In genomic region chr16:46828943-46829342, GRCh38 we compare ENCODE assay signal across 11 cellular contexts. TPM values are rescaled to one million over a fixed set of nuclear protein-coding genes. Genes with fewer than 3 reads are reported as not detected.
DNase-seq lines count a peak whose midpoint lies in the region; ATAC-seq and TF ChIP-seq lines count a peak whose summit lies in the region.
"Had no signal": no experiment of that assay in that cellular context is flagged by ENCODE, and none has a peak within 500 bp of the region (broad histone marks: within the 10 kb centered on the region; RNA-seq: fewer than 3 reads in every experiment).

No MANE protein-coding gene starts in this region.

- H3K4me3 ChIP-seq in RWPE2 (ENCODE audit: severe bottlenecking): peak overlapping the region; percentile 75
- H3K4me3 ChIP-seq in epithelial cell of proximal tubule (ENCODE audit: low read depth, low read length): peak overlapping the region; percentile 82
- H3K4me3 ChIP-seq in skeletal muscle satellite cell (ENCODE audit: low read length): peak overlapping the region; percentile 92
- no peak overlapping the region for H3K4me3 ChIP-seq in body of pancreas

- H3K27me3 ChIP-seq in RWPE2 (ENCODE audit: insufficient read depth, poor library complexity, severe bottlenecking) (no peaks in the 10 kb centered on the region), skeletal muscle satellite cell (ENCODE audit: control insufficient read depth, insufficient read depth, low read length) (no peaks in the 10 kb centered on the region), body of pancreas (no peaks in the 10 kb centered on the region)

- H3K9me3 ChIP-seq in RWPE2 (ENCODE audit: severe bottlenecking) (no peaks in the 10 kb centered on the region), skeletal muscle satellite cell (replicated peaks; ENCODE audit: low read length) (no peaks in the 10 kb centered on the region), body of pancreas (no peaks in the 10 kb centered on the region)
- H3K9me3 ChIP-seq: psoas muscle had no signal

- TF ChIP-seq CTCF in RWPE2 (IDR thresholded peaks at IDR 0.05; ENCODE audit: poor library complexity, severe bottlenecking) (no peak), epithelial cell of proximal tubule (conservative IDR thresholded peaks at IDR 0.05; ENCODE audit: low read depth, low read length) (no peak), body of pancreas (IDR thresholded peaks at IDR 0.05) (no peak)

- peaks cover 4% of the 10 kb centered on the region for H3K36me3 ChIP-seq in RWPE2 (ENCODE audit: low read depth)
- no peaks in the 10 kb centered on the region for H3K36me3 ChIP-seq in skeletal muscle satellite cell (ENCODE audit: insufficient read depth, low read length)
- H3K36me3 ChIP-seq in body of pancreas (replicated peaks in 1 of 2; ENCODE audit: insufficient read depth in 1 of 2, low read depth in 2 of 2): no peaks in the 10 kb centered on the region

- peak overlapping the region; percentile 93 for H3K4me3 Mint-ChIP-seq in activated CD4-positive, alpha-beta T cell treated with anti-CD3 and anti-CD28 coated beads for 36 hours

- peak overlapping the region; percentile 98 for H3K27ac Mint-ChIP-seq in activated CD4-positive, alpha-beta T cell treated with anti-CD3 and anti-CD28 coated beads for 36 hours

- intact Hi-C loops in activated CD4-positive, alpha-beta T cell treated with anti-CD3 and anti-CD28 coated beads for 36 hours (cut with DNase I, micrococcal nuclease): loop anchor here (1.0 to 5.0 kb wide), 4 partner anchors 16 to 1782 kb away; partner anchors contain the start of gene N4BP1 (in 1 of the 2)
- intact Hi-C loops in body of pancreas (cut with DNase I): no loop called here

- no peak for DNase-seq in activated CD4-positive, alpha-beta T cell treated with anti-CD3 and anti-CD28 coated beads for 36 hours
- no peak for DNase-seq in activated CD4-positive, alpha-beta T cell treated with anti-CD3 and anti-CD28 coated beads for 1 hour
- DNase-seq in RWPE2 (ENCODE audit: low spot score) (no peak), epithelial cell of proximal tubule (ENCODE audit: low read depth) (no peak), KBM-7 (no peak), body of pancreas (no peak), SW 1271 (lab: John Stamatoyannopoulos, UW) (no peak)
- DNase-seq: hippocampal formation, NCI-H187 treated with DMSO at 0.1 percent for 48 hours, psoas muscle had no signal

- H3K4me1 ChIP-seq in RWPE2 (ENCODE audit: insufficient read depth, poor library complexity, severe bottlenecking): peaks cover 29% of the 10 kb centered on the region
- peaks cover 15% of the 10 kb centered on the region for H3K4me1 ChIP-seq in skeletal muscle satellite cell (ENCODE audit: control insufficient read depth, insufficient read depth, low read length)
- H3K4me1 ChIP-seq in body of pancreas: peaks cover 12% of the 10 kb centered on the region

- H3K4me2 ChIP-seq in skeletal muscle satellite cell (ENCODE audit: low read length): peak overlapping the region; percentile 85

- peaks cover 13% of the 10 kb centered on the region for H3K36me3 Mint-ChIP-seq in activated CD4-positive, alpha-beta T cell treated with anti-CD3 and anti-CD28 coated beads for 36 hours (ENCODE audit: low read depth)

- peak overlapping the region; percentile 59 for H3K27ac ChIP-seq in RWPE2 (ENCODE audit: poor library complexity, severe bottlenecking)
- H3K27ac ChIP-seq in body of pancreas: no peak overlapping the region

- no peak for ATAC-seq in activated CD4-positive, alpha-beta T cell treated with anti-CD3 and anti-CD28 coated beads for 36 hours
- no peak for ATAC-seq in RWPE2 (ENCODE audit: low read depth)
- ATAC-seq in body of pancreas: no peak
- ATAC-seq: psoas muscle had no signal

- in situ Hi-C loops in KBM-7 (cut with MboI; ENCODE audit: low pct_unique_long_range_greater_than_20kb, low sequenced_read_pairs): no loop called here

- H3K9me3 Mint-ChIP-seq in activated CD4-positive, alpha-beta T cell treated with anti-CD3 and anti-CD28 coated beads for 36 hours (ENCODE audit: low read depth): no peaks in the 10 kb centered on the region

- peak overlapping the region; percentile 94 for H3K9ac ChIP-seq in skeletal muscle satellite cell (ENCODE audit: low read depth, low read length)

- POLR2A ChIA-PET in activated CD4-positive, alpha-beta T cell treated with anti-CD3 and anti-CD28 coated beads for 36 hours (lab: Charles Lee): no interaction called here

- no peak for TF ChIP-seq POLR2A in body of pancreas (IDR thresholded peaks at IDR 0.05)

- 88 to 95% methylated on average over 2 of the region's 2 CpGs for WGBS in body of pancreas, 2 donors

- peaks cover 46% of the 10 kb centered on the region for H3K4me1 Mint-ChIP-seq in activated CD4-positive, alpha-beta T cell treated with anti-CD3 and anti-CD28 coated beads for 36 hours

- no peaks in the 10 kb centered on the region for H3K27me3 Mint-ChIP-seq in activated CD4-positive, alpha-beta T cell treated with anti-CD3 and anti-CD28 coated beads for 36 hours

- CTCF ChIA-PET in activated CD4-positive, alpha-beta T cell treated with anti-CD3 and anti-CD28 coated beads for 36 hours (lab: Charles Lee): interaction anchor here (0.8 to 2.0 kb wide), 8 partner anchors 9 to 155 kb away, joined by 3 to 9 read pairs (median 5); no protein-coding TSS in a partner anchor

RNA-seq across cellular contexts. Expression of gene C16orf87, which starts 2.0 kb away (rescaled TPM):
- total RNA-seq in activated CD4-positive, alpha-beta T cell treated with anti-CD3 and anti-CD28 coated beads for 36 hours: 10 to 100 TPM; 14.6 to 17.2 TPM
- total RNA-seq in epithelial cell of proximal tubule: 8.6 and 9.3 TPM in 2 replicates
- 4.8 and 5.1 TPM in 2 replicates for total RNA-seq in skeletal muscle satellite cell (2012; rRNA removed)
- total RNA-seq in body of pancreas: 10 to 100 TPM in 1 of 2 donors, 1 to 10 TPM in 1; 3.1 to 11.5 TPM

RNA-seq across cellular contexts. Expression of gene GPT2, which starts 55.2 kb away (rescaled TPM):
- total RNA-seq in activated CD4-positive, alpha-beta T cell treated with anti-CD3 and anti-CD28 coated beads for 36 hours: 10 to 100 TPM; 25.6 to 34.9 TPM
- total RNA-seq in epithelial cell of proximal tubule (37.9 TPM in 2 replicates), body of pancreas (10 to 100 TPM; 52.1 to 83.1 TPM)
- 13.4 and 14.6 TPM in 2 replicates for total RNA-seq in skeletal muscle satellite cell (2012; rRNA removed)

Comparison
In these comparisons a context has a peak if more than half of its experiments do, and no peak if none do; other contexts are left out.
1. H3K4me3 ChIP-seq: peak in RWPE2 (single experiment), epithelial cell of proximal tubule (single experiment) and skeletal muscle satellite cell (single experiment); none in body of pancreas (0 of 2).